ENCODE assay signal across 20 cellular contexts in genomic region chr1:161914595-161914994, GRCh38.
"Had no signal": no experiment of that assay in that cellular context is flagged by ENCODE, and none has a peak within 500 bp of the region (broad histone marks: within the 10 kb centered on the region; RNA-seq: fewer than 3 reads in every experiment).

No MANE protein-coding gene starts in this region.

- H3K4me1 ChIP-seq: breast epithelium, prostate gland, upper lobe of right lung had no signal

- H3K36me3 ChIP-seq: breast epithelium, prostate gland had no signal

- H3K4me2 ChIP-seq: hepatocyte had no signal

- H2AFZ ChIP-seq: hepatocyte had no signal

- FAIRE-seq: colon, endothelial cell of umbilical vein had no signal

- DNase-seq: activated CD4-positive, CD25-positive, alpha-beta regulatory T cell; activated naive CD4-positive, alpha-beta T cell; activated T-cell treated with anti-CD3 and anti-CD28 coated beads, Interleukin-2, amount 50 U/mL, for 1 hour; dorsolateral prefrontal cortex; effector memory CD8-positive, alpha-beta T cell; foreskin melanocyte; glutamatergic neuron; left lung; natural killer cell; spleen; stimulated activated naive CD4-positive, alpha-beta T cell; T1000; upper lobe of right lung had no signal

- H3K4me3 ChIP-seq: breast epithelium, dorsolateral prefrontal cortex, hepatocyte, left lung, lung, prostate gland, spleen, upper lobe of right lung had no signal

- ATAC-seq: effector memory CD8-positive, alpha-beta T cell; esophagus mucosa; left lung; upper lobe of right lung had no signal

- H3K79me2 ChIP-seq: hepatocyte had no signal

- H3K9me3 ChIP-seq: breast epithelium, left lung, prostate gland, spleen, upper lobe of right lung had no signal

- H3K27ac ChIP-seq: breast epithelium, hepatocyte, left lung, prostate gland, spleen, upper lobe of right lung had no signal

- H3K27me3 ChIP-seq: breast epithelium, dorsolateral prefrontal cortex, hepatocyte, left lung, spleen, upper lobe of right lung had no signal
